In the genomic region with DNA sequence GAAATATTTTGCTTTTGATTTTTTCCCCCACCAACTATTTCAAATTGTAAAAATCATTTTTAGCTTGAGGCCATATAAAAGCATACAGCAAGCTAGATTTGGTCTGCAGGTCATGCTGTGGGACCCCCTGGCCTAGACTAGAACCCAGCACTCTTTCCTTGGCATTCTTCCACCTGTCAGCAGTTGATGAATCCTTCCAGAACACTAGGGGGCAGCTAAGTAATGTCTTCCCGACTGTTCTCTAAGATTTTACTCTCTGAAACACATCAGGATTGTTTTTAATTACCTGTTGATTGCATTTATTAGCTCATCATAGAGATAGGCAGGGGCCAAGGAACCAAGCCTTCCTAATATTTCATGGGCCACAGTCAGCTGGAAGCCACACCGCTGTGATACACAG, we compare ENCODE assay signal across 11 cellular contexts.
A peak's percentile ranks its signal among the peaks of the same experiment; 100 is the strongest.
DNase-seq lines count a peak whose midpoint lies in the region; ATAC-seq and TF ChIP-seq lines count a peak whose summit lies in the region.
"Had no signal": no experiment of that assay in that cellular context is flagged by ENCODE, and none has a peak within 500 bp of the region (broad histone marks: within the 10 kb centered on the region; RNA-seq: fewer than 3 reads in every experiment).

No MANE protein-coding gene starts in this region.

- TF ChIP-seq CTCF in AG09309 (IDR thresholded peaks at IDR 0.05; ENCODE audit: control insufficient read depth, insufficient read depth, low read depth, low read length, missing control alignments) (peak; percentile 55), GM12875 (IDR thresholded peaks at IDR 0.05; ENCODE audit: borderline replicate concordance, insufficient read depth, low read depth, low read length) (peak; percentile 42; the same call in 1 of the 2 replicates), RWPE2 (IDR thresholded peaks at IDR 0.05; ENCODE audit: poor library complexity, severe bottlenecking) (peak; percentile 18), foreskin keratinocyte (conservative IDR thresholded peaks at IDR 0.05) (peak; percentile 40)

- DNase-seq in AG09309 (ENCODE audit: low read depth), result no peak
- no peak for DNase-seq in RWPE2 (ENCODE audit: low spot score)
- no peak for DNase-seq in foreskin keratinocyte
- no peak for DNase-seq in NCI-H187 treated with DMSO at 0.1 percent for 48 hours (lab: John Stamatoyannopoulos, UW)
- no peak for DNase-seq in activated gamma-delta T cell (lab: John Stamatoyannopoulos, UW)
- DNase-seq: activated CD4-positive, alpha-beta T cell treated with anti-CD3 and anti-CD28 coated beads for 1 hour; stimulated activated CD4-positive, alpha-beta T cell treated with anti-CD3 and anti-CD28 coated beads, Interleukin-4, amount 100 ng/mL, for 1 hour had no signal

- no peaks in the 10 kb centered on the region for H3K9me3 ChIP-seq in RWPE2 (ENCODE audit: severe bottlenecking)
- H3K9me3 ChIP-seq: gastroesophageal sphincter had no signal

- ATAC-seq in RWPE2 (ENCODE audit: low read depth) (no peak), foreskin keratinocyte (no peak), HG02973 (IDR thresholded peaks at IDR 0.05; ENCODE audit: unreplicated experiment) (no peak), GM21390 (IDR thresholded peaks at IDR 0.05; ENCODE audit: unreplicated experiment) (no peak)
- ATAC-seq: gastroesophageal sphincter had no signal

- no peak overlapping the region for H3K27ac ChIP-seq in RWPE2 (ENCODE audit: poor library complexity, severe bottlenecking)
- H3K27ac ChIP-seq in foreskin keratinocyte, result no peak overlapping the region
- H3K27ac ChIP-seq: gastroesophageal sphincter had no signal

- H3K4me1 ChIP-seq in RWPE2 (ENCODE audit: insufficient read depth, poor library complexity, severe bottlenecking), result no peaks in the 10 kb centered on the region
- no peaks in the 10 kb centered on the region for H3K4me1 ChIP-seq in foreskin keratinocyte
- H3K4me1 ChIP-seq: gastroesophageal sphincter had no signal

- H3K36me3 ChIP-seq in RWPE2 (ENCODE audit: low read depth), result no peaks in the 10 kb centered on the region
- H3K36me3 ChIP-seq: gastroesophageal sphincter had no signal

- no peak overlapping the region for H3K4me3 ChIP-seq in AG09309 (ENCODE audit: control insufficient read depth, low read depth, low read length)
- H3K4me3 ChIP-seq in GM12875 (ENCODE audit: low read depth, low read length), result no peak overlapping the region
- no peak overlapping the region for H3K4me3 ChIP-seq in RWPE2 (ENCODE audit: severe bottlenecking)
- H3K4me3 ChIP-seq: gastroesophageal sphincter had no signal

- H3K27me3 ChIP-seq in RWPE2 (ENCODE audit: insufficient read depth, poor library complexity, severe bottlenecking) (peaks cover 3% of the 10 kb centered on the region), foreskin keratinocyte (peaks cover 6% of the 10 kb centered on the region)
- H3K27me3 ChIP-seq: gastroesophageal sphincter had no signal
